Comparison of ENCODE assay signal across 14 cellular contexts in the genomic region with DNA sequence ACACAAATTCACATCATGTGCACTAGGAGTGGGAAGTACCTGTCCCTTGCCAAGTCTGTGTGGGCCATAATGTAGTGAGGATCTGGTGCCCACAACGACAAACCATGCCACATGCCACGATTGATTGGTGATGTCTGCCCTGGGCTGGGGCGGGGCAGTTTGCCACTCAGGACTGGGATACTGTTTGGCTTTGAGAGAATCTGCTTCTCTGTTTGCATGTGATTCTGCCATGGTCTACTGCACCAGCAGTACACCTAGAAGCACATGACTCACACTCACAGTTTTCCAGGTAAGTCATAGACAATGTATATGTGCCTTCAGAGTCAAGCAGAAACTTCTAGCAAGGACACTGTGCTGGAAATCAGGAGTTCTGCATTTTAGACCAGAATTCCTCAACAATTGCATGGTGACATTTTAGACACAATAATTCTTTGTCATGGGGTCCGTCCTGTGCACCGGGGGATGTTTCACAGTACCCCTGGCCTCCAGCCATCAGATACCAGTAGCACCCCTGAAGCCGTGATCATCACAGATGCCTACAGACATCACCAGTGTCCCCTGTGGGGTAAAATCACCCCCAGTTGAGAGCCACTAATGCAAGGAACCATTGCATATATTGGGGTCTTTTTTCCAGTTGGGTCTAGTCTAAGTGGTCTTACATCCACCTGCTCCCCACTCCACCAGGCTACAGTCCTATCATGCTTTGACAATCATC.
"Had no signal": no experiment of that assay in that cellular context is flagged by ENCODE, and none has a peak within 500 bp of the region (broad histone marks: within the 10 kb centered on the region; RNA-seq: fewer than 3 reads in every experiment).

No MANE protein-coding gene starts in this region.

- FAIRE-seq: pancreas had no signal

- H3K4me3 ChIP-seq: adrenal gland, gastrocnemius medialis, heart right ventricle, pancreas had no signal

- H3K27me3 ChIP-seq: adrenal gland, gastrocnemius medialis, pancreas had no signal

- H3K36me3 ChIP-seq: adrenal gland, gastrocnemius medialis, heart right ventricle, pancreas had no signal

- H3K36me3 Mint-ChIP-seq: activated naive CD4-positive, alpha-beta T cell treated with anti-CD3 and anti-CD28 coated beads, Interleukin-2, amount 50 U/mL, for 24 hours; naive B cell had no signal

- H3K9me3 ChIP-seq: adrenal gland, gastrocnemius medialis, heart right ventricle, pancreas had no signal

- H3K4me1 Mint-ChIP-seq: activated CD4-positive, alpha-beta memory T cell treated with anti-CD3 and anti-CD28 coated beads, Interleukin-2, amount 10 ng/mL, durations not matched to agents 7 days and 5 days; activated naive CD4-positive, alpha-beta T cell treated with anti-CD3 and anti-CD28 coated beads, Interleukin-2, amount 50 U/mL, for 24 hours had no signal

- ATAC-seq: activated T-cell treated with anti-CD3 and anti-CD28 coated beads, Interleukin-2, amount 50 U/mL, for 4 hours; gastrocnemius medialis; heart right ventricle; left colon; pancreas had no signal

- DNase-seq: activated CD4-positive, alpha-beta memory T cell treated with anti-CD3 and anti-CD28 coated beads, Interleukin-2, amount 10 ng/mL, durations not matched to agents 7 days and 5 days; activated effector memory CD4-positive, alpha-beta T cell treated with Interleukin-2 at 50 U/mL for 16 hours; activated T-cell treated with anti-CD3 and anti-CD28 coated beads, Interleukin-2, amount 50 U/mL, for 4 hours; gastrocnemius medialis; heart right ventricle; left colon; naive B cell; pancreas; stimulated activated CD4-positive, alpha-beta T cell treated with anti-CD3 and anti-CD28 coated beads, Interleukin-12 subunit alpha, Interleukin-12 subunit beta, amount 100 ng/mL, for 4 hours; stimulated activated CD4-positive, alpha-beta T cell treated with anti-CD3 and anti-CD28 coated beads, Interleukin-2, amount 100 ng/mL, for 24 hours had no signal

- H3K4me1 ChIP-seq: adrenal gland, gastrocnemius medialis, heart right ventricle, pancreas had no signal

- H3K9me3 Mint-ChIP-seq: activated CD4-positive, alpha-beta memory T cell treated with anti-CD3 and anti-CD28 coated beads, Interleukin-2, amount 10 ng/mL, durations not matched to agents 7 days and 5 days; activated naive CD4-positive, alpha-beta T cell treated with anti-CD3 and anti-CD28 coated beads, Interleukin-2, amount 50 U/mL, for 24 hours; activated T-cell treated with anti-CD3 and anti-CD28 coated beads, Interleukin-2, amount 50 U/mL, for 4 hours; naive B cell had no signal

- H3K4me3 Mint-ChIP-seq: activated CD4-positive, alpha-beta memory T cell treated with anti-CD3 and anti-CD28 coated beads, Interleukin-2, amount 10 ng/mL, durations not matched to agents 7 days and 5 days; activated naive CD4-positive, alpha-beta T cell treated with anti-CD3 and anti-CD28 coated beads, Interleukin-2, amount 50 U/mL, for 24 hours; activated T-cell treated with anti-CD3 and anti-CD28 coated beads, Interleukin-2, amount 50 U/mL, for 4 hours had no signal

- H3K27ac Mint-ChIP-seq: activated CD4-positive, alpha-beta memory T cell treated with anti-CD3 and anti-CD28 coated beads, Interleukin-2, amount 10 ng/mL, durations not matched to agents 7 days and 5 days; activated naive CD4-positive, alpha-beta T cell treated with anti-CD3 and anti-CD28 coated beads, Interleukin-2, amount 50 U/mL, for 24 hours; naive B cell had no signal

- H3K27ac ChIP-seq: adrenal gland, epithelial cell of prostate, gastrocnemius medialis, heart right ventricle, pancreas, VCaP had no signal
